Comparison of ENCODE assay signal across 18 cellular contexts in genomic region chr7:21011153-21011552, GRCh38.
DNase-seq lines count a peak whose midpoint lies in the region; ATAC-seq and TF ChIP-seq lines count a peak whose summit lies in the region.
"Had no signal": no experiment of that assay in that cellular context is flagged by ENCODE, and none has a peak within 500 bp of the region (broad histone marks: within the 10 kb centered on the region; RNA-seq: fewer than 3 reads in every experiment).

No MANE protein-coding gene starts in this region.

- peaks cover 18% of the 10 kb centered on the region for H3K9me3 Mint-ChIP-seq in type B pancreatic cell

- no peak for ATAC-seq in GM21529 (IDR thresholded peaks at IDR 0.05; ENCODE audit: unreplicated experiment)
- ATAC-seq in GM18909 (IDR thresholded peaks at IDR 0.05; ENCODE audit: poor library complexity, unreplicated experiment) = no peak
- ATAC-seq: Right ventricle myocardium inferior had no signal

- H3K4me1 Mint-ChIP-seq in type B pancreatic cell (ENCODE audit: unreplicated experiment) = no peaks in the 10 kb centered on the region
- H3K4me1 Mint-ChIP-seq: CD14-positive monocyte had no signal

- no peaks in the 10 kb centered on the region for H3K36me3 Mint-ChIP-seq in type B pancreatic cell
- H3K36me3 Mint-ChIP-seq: CD14-positive monocyte had no signal

- H3K4me3 Mint-ChIP-seq in type B pancreatic cell = no peak overlapping the region
- H3K4me3 Mint-ChIP-seq: CD14-positive monocyte had no signal

- H3K27me3 Mint-ChIP-seq in type B pancreatic cell = peaks cover 16% of the 10 kb centered on the region

- no peak for TF ChIP-seq CTCF in type B pancreatic cell (conservative IDR thresholded peaks at IDR 0.05)

- H3K27ac Mint-ChIP-seq in type B pancreatic cell = peak overlapping the region; percentile 82
- H3K27ac Mint-ChIP-seq: CD14-positive monocyte had no signal

- DNase-seq in HT-29 (ENCODE audit: low spot score) (peak; percentile 31), SW480 (ENCODE audit: low spot score) (peak; percentile 78), islet precursor cell (peak; percentile 76), type B pancreatic cell (ENCODE audit: extremely low spot score, unreplicated experiment) (no peak)
- DNase-seq in effector CD8-positive, alpha-beta T cell (lab: John Stamatoyannopoulos, UW) = no peak
- DNase-seq: COR-L47, DMS53, KBM-7, NCI-H1092, NCI-H146, NCI-H2081, NCI-H510A, NCI-H82, SK-N-SH had no signal

Comparison
In these comparisons a context has a peak if more than half of its experiments do, and no peak if none do; other contexts are left out.
1. DNase-seq: peak in HT-29 (single experiment), SW480 (single experiment) and islet precursor cell (single experiment); none in type B pancreatic cell (single experiment) and effector CD8-positive, alpha-beta T cell (single experiment).